Comparison of ENCODE assay signal across 13 cellular contexts in genomic region chr2:241775223-241776177, GRCh38. TPM values are rescaled to one million over a fixed set of nuclear protein-coding genes. Genes with fewer than 3 reads are reported as not detected.
A peak's percentile ranks its signal among the peaks of the same experiment; 100 is the strongest.
DNase-seq lines count a peak whose midpoint lies in the region; ATAC-seq and TF ChIP-seq lines count a peak whose summit lies in the region.
"Had no signal": no experiment of that assay in that cellular context is flagged by ENCODE, and none has a peak within 500 bp of the region (broad histone marks: within the 10 kb centered on the region; RNA-seq: fewer than 3 reads in every experiment).

No MANE protein-coding gene starts in this region.

- peak overlapping the region; percentile 17 for H3K4me2 ChIP-seq in mesenchymal stem cell (ENCODE audit: low read length, poor library complexity, severe bottlenecking)

- peak overlapping the region; percentile 11 for H4K91ac ChIP-seq in mesenchymal stem cell (ENCODE audit: low read length)

- H3K4me1 Mint-ChIP-seq in glutamatergic neuron (ENCODE audit: low read depth, unreplicated experiment): peaks cover 2% of the 10 kb centered on the region

- H2BK5ac ChIP-seq in mesenchymal stem cell (ENCODE audit: low read depth, low read length, poor library complexity, severe bottlenecking): no peak overlapping the region

- H2BK120ac ChIP-seq in mesenchymal stem cell (ENCODE audit: low read depth, low read length): no peak overlapping the region

- ATAC-seq in right cardiac atrium (no peak), GM21381 (IDR thresholded peaks at IDR 0.05; ENCODE audit: unreplicated experiment) (no peak)
- ATAC-seq: effector memory CD8-positive, alpha-beta T cell had no signal

- peaks cover 4% of the 10 kb centered on the region for H3K27me3 Mint-ChIP-seq in glutamatergic neuron (ENCODE audit: unreplicated experiment)
- H3K27me3 Mint-ChIP-seq: effector memory CD8-positive, alpha-beta T cell had no signal

- H3K4me3 ChIP-seq in right cardiac atrium (ENCODE audit: low read length): no peak overlapping the region
- H3K4me3 ChIP-seq in left ventricle myocardium inferior: no peak overlapping the region
- peak overlapping the region in 1 of 2 experiments; percentile 44 for H3K4me3 ChIP-seq in mesenchymal stem cell (ENCODE audit: insufficient read depth in 1 of 2, low read depth in 1 of 2, low read length in 2 of 2)

- H3K4me1 ChIP-seq in right cardiac atrium (ENCODE audit: control insufficient read depth, insufficient read depth, low read length): no peaks in the 10 kb centered on the region
- no peaks in the 10 kb centered on the region for H3K4me1 ChIP-seq in left ventricle myocardium inferior
- peaks cover 46% of the 10 kb centered on the region for H3K4me1 ChIP-seq in mesenchymal stem cell (ENCODE audit: control insufficient read depth, insufficient read depth, low read depth, low read length)

- DNase-seq in right cardiac atrium (peak in 2 of 3 donors; percentile 45 to 48), left ventricle myocardium inferior (no peak), SW480 (ENCODE audit: low spot score) (peak; percentile 62), mesenchymal stem cell (no peak), NCI-H524 (lab: John Stamatoyannopoulos, UW) (no peak), glutamatergic neuron (no peak), NOMO-1 treated with dmso at 0.1 percent for 144 hours (lab: John Stamatoyannopoulos, UW; ENCODE audit: unreplicated experiment) (no peak)
- DNase-seq: activated CD4-positive, alpha-beta T cell treated with anti-CD3 and anti-CD28 coated beads, Interleukin-2, amount 50 U/mL, for 48 hours; C1 segment of cervical spinal cord; effector memory CD8-positive, alpha-beta T cell; naive B cell; stimulated activated CD4-positive, alpha-beta T cell treated with anti-CD3 and anti-CD28 coated beads, Interleukin-15, amount 100 ng/mL, for 24 hours had no signal

- H3K27me3 ChIP-seq in right cardiac atrium (ENCODE audit: control insufficient read depth, insufficient read depth) (no peaks in the 10 kb centered on the region), left ventricle myocardium inferior (ENCODE audit: low read depth) (peaks cover 66% of the 10 kb centered on the region), mesenchymal stem cell (ENCODE audit: control insufficient read depth in 1 of 2, insufficient read depth in 1 of 2, low read length in 2 of 2) (peaks cover 0 to 53% of the 10 kb centered on the region in 2 experiments)

- H2BK12ac ChIP-seq in mesenchymal stem cell (ENCODE audit: low read length in 2 of 2): no peak overlapping the region

- no peak overlapping the region for H2AFZ ChIP-seq in mesenchymal stem cell (ENCODE audit: low read depth, low read length)

- intact Hi-C loops in right cardiac atrium (cut with DNase I) (no loop called here), left ventricle myocardium inferior (cut with micrococcal nuclease) (no loop called here)

- H3K27ac Mint-ChIP-seq in glutamatergic neuron (ENCODE audit: unreplicated experiment): no peak overlapping the region
- H3K27ac Mint-ChIP-seq: effector memory CD8-positive, alpha-beta T cell; naive B cell had no signal

- H2BK15ac ChIP-seq in mesenchymal stem cell (ENCODE audit: low read depth, poor library complexity, severe bottlenecking): no peak overlapping the region

- no peak overlapping the region for H3K14ac ChIP-seq in mesenchymal stem cell (ENCODE audit: low read length in 2 of 2)

- TF ChIP-seq CTCF in left ventricle myocardium inferior (IDR thresholded peaks at IDR 0.05; ENCODE audit: borderline replicate concordance) (no peak), glutamatergic neuron (IDR thresholded peaks at IDR 0.05; ENCODE audit: partially characterized antibody, unreplicated experiment) (no peak)

- H2AK5ac ChIP-seq in mesenchymal stem cell (ENCODE audit: low read length, severe bottlenecking): no peak overlapping the region

- H3K36me3 ChIP-seq in left ventricle myocardium inferior: no peaks in the 10 kb centered on the region
- peaks cover 0 to 9% of the 10 kb centered on the region in 2 experiments for H3K36me3 ChIP-seq in mesenchymal stem cell (ENCODE audit: control insufficient read depth in 1 of 2, insufficient read depth in 2 of 2, low read depth in 1 of 2, low read length in 2 of 2)

- no peak overlapping the region for H3K9ac ChIP-seq in mesenchymal stem cell (ENCODE audit: low read length)

- WGBS in right cardiac atrium: 65% methylated on average over 34 of the region's 34 CpGs
- 90% methylated on average over 34 of the region's 34 CpGs for whole genome bisulfite sequencing in mesenchymal stem cell

- no peaks in the 10 kb centered on the region for H3K9me3 Mint-ChIP-seq in glutamatergic neuron (ENCODE audit: unreplicated experiment)
- H3K9me3 Mint-ChIP-seq: effector memory CD8-positive, alpha-beta T cell had no signal

- H3K36me3 Mint-ChIP-seq in glutamatergic neuron (ENCODE audit: unreplicated experiment): no peaks in the 10 kb centered on the region
- H3K36me3 Mint-ChIP-seq: naive B cell had no signal

- H4K8ac ChIP-seq in mesenchymal stem cell (ENCODE audit: low read length): no peak overlapping the region

- no peak overlapping the region for H3K18ac ChIP-seq in mesenchymal stem cell (ENCODE audit: low read depth in 1 of 2, low read length in 2 of 2)

- H3K23ac ChIP-seq in mesenchymal stem cell (ENCODE audit: low read length in 2 of 2): no peak overlapping the region

- no peak overlapping the region for H3K4ac ChIP-seq in mesenchymal stem cell (ENCODE audit: low read depth in 1 of 2, low read length in 2 of 2)

- H3K9me3 ChIP-seq in right cardiac atrium (ENCODE audit: control insufficient read depth, low read length) (no peaks in the 10 kb centered on the region), left ventricle myocardium inferior (replicated peaks) (no peaks in the 10 kb centered on the region), mesenchymal stem cell (ENCODE audit: control insufficient read depth, low read length) (peaks cover under 1% of the 10 kb centered on the region)

- no peak overlapping the region for H3K4me3 Mint-ChIP-seq in glutamatergic neuron (ENCODE audit: unreplicated experiment)
- H3K4me3 Mint-ChIP-seq: effector memory CD8-positive, alpha-beta T cell; naive B cell had no signal

- H3K27ac ChIP-seq in right cardiac atrium (ENCODE audit: low read length): no peak overlapping the region
- no peak overlapping the region for H3K27ac ChIP-seq in left ventricle myocardium inferior (replicated peaks)
- H3K27ac ChIP-seq in mesenchymal stem cell (ENCODE audit: low read length, poor library complexity, severe bottlenecking): no peak overlapping the region

- H3K79me1 ChIP-seq in mesenchymal stem cell (replicated peaks; ENCODE audit: low read length, poor library complexity, severe bottlenecking): no peaks in the 10 kb centered on the region

RNA-seq across cellular contexts. Expression of gene GAL3ST2, which starts 1.1 kb away (rescaled TPM):
- total RNA-seq in right cardiac atrium: under 1 TPM in 2 of 4 donors, not detected in 2; 0.23 to 0.29 TPM
- 0.09 TPM for polyA plus RNA-seq in right cardiac atrium
- total RNA-seq in left ventricle myocardium inferior: not detected
- polyA plus RNA-seq in mesenchymal stem cell (2013, experiment 1 of 2): 0.06 TPM
- 0.07 TPM for polyA plus RNA-seq in mesenchymal stem cell (2013, experiment 2 of 2)
- total RNA-seq in glutamatergic neuron (ENCODE audit: unreplicated experiment): 0.42 TPM

RNA-seq across cellular contexts. Expression of gene NEU4, which starts 33.5 kb away (rescaled TPM):
- total RNA-seq in right cardiac atrium (1 to 10 TPM in 1 of 4 donors, under 1 TPM in 2, not detected in 1; 0.17 to 1.4 (median 0.84) TPM), left ventricle myocardium inferior (not detected), glutamatergic neuron (ENCODE audit: unreplicated experiment) (0.88 TPM)
- 0.68 TPM for polyA plus RNA-seq in right cardiac atrium
- not detected for polyA plus RNA-seq in mesenchymal stem cell (2013, experiment 1 of 2)
- 0.11 TPM for polyA plus RNA-seq in mesenchymal stem cell (2013, experiment 2 of 2)

RNA-seq across cellular contexts. Expression of gene D2HGDH, which starts 41.1 kb away (rescaled TPM):
- total RNA-seq in right cardiac atrium (10 to 100 TPM; 16.1 to 22.3 (median 18.3) TPM), left ventricle myocardium inferior (17.8 TPM), glutamatergic neuron (ENCODE audit: unreplicated experiment) (12.5 TPM)
- polyA plus RNA-seq in right cardiac atrium: 16.0 TPM
- 5.7 TPM for polyA plus RNA-seq in mesenchymal stem cell (2013, experiment 1 of 2)
- polyA plus RNA-seq in mesenchymal stem cell (2013, experiment 2 of 2): 5.3 TPM

Comparison
In these comparisons a context has a peak if more than half of its experiments do, and no peak if none do; other contexts are left out.
1. DNase-seq: peak in right cardiac atrium (2 of 3) and SW480 (single experiment); none in left ventricle myocardium inferior (single experiment), mesenchymal stem cell (single experiment), NCI-H524 (0 of 2), glutamatergic neuron (single experiment) and NOMO-1 treated with dmso at 0.1 percent for 144 hours (single experiment).